In the genomic region with DNA sequence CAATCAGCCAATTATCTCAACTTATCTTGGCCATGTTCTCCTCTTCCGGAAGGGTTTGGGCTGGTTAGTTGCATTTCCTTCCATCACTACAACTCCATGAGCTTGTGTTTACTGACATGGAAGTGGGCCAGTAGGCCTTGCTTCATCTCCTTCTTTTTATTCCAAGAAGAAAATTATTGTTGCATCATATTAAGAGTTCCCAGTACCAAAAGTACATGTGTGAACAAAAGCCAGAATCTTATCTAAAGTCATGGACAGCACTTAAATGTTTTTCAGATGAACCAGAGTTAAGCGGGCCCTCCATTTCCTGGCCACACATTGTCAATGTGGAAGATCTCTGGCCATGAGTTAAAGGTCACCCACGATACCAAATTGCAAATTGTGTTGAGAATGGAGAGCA, we compare ENCODE assay signal across 15 cellular contexts.
DNase-seq lines count a peak whose midpoint lies in the region; ATAC-seq, FAIRE-seq and TF ChIP-seq lines count a peak whose summit lies in the region.
"Had no signal": no experiment of that assay in that cellular context is flagged by ENCODE, and none has a peak within 500 bp of the region (broad histone marks: within the 10 kb centered on the region; RNA-seq: fewer than 3 reads in every experiment).

No MANE protein-coding gene starts in this region.

- H3K4me1 Mint-ChIP-seq in natural killer cell treated with Interleukin-12 subunit alpha and Interleukin-12 subunit beta and Interleukin-15 and Interleukin-18, amount 100 ng/mL, for 72 hours (ENCODE audit: low read depth in 2 of 2), result no peaks in the 10 kb centered on the region
- H3K4me1 Mint-ChIP-seq: activated naive CD8-positive, alpha-beta T cell treated with anti-CD3 and anti-CD28 coated beads for 36 hours; CD4-positive, alpha-beta memory T cell; naive B cell had no signal

- WGBS in right cardiac atrium, result 37% methylated on average over 3 of the region's 3 CpGs

- peak; percentile 85 to 90 for ATAC-seq in right cardiac atrium
- no peak for ATAC-seq in natural killer cell treated with Interleukin-12 subunit alpha and Interleukin-12 subunit beta and Interleukin-15 and Interleukin-18, amount 100 ng/mL, for 72 hours
- no peak for ATAC-seq in HG03095 (IDR thresholded peaks at IDR 0.05; ENCODE audit: unreplicated experiment)

- no peak for FAIRE-seq in HTR-8/SVneo (lab: Jason Lieb, UNC)

- H3K27me3 Mint-ChIP-seq in natural killer cell treated with Interleukin-12 subunit alpha and Interleukin-12 subunit beta and Interleukin-15 and Interleukin-18, amount 100 ng/mL, for 72 hours, result no peaks in the 10 kb centered on the region
- H3K27me3 Mint-ChIP-seq: activated naive CD8-positive, alpha-beta T cell treated with anti-CD3 and anti-CD28 coated beads for 36 hours; CD4-positive, alpha-beta memory T cell; naive B cell had no signal

- peak overlapping the region; percentile 48 for H3K27ac ChIP-seq in brain microvascular endothelial cell
- no peak overlapping the region for H3K27ac ChIP-seq in right cardiac atrium (ENCODE audit: low read length)

- H3K27ac Mint-ChIP-seq in natural killer cell treated with Interleukin-12 subunit alpha and Interleukin-12 subunit beta and Interleukin-15 and Interleukin-18, amount 100 ng/mL, for 72 hours, result no peak overlapping the region
- H3K27ac Mint-ChIP-seq: activated naive CD8-positive, alpha-beta T cell treated with anti-CD3 and anti-CD28 coated beads for 36 hours; CD4-positive, alpha-beta memory T cell; naive B cell had no signal

- in situ Hi-C loops in brain microvascular endothelial cell (cut with HindIII; ENCODE audit: low pct_ligation_motif_present, low sequenced_read_pairs), result no loop called here

- no peaks in the 10 kb centered on the region for H3K27me3 ChIP-seq in brain microvascular endothelial cell (replicated peaks)
- no peaks in the 10 kb centered on the region for H3K27me3 ChIP-seq in right cardiac atrium (ENCODE audit: control insufficient read depth, insufficient read depth)

- intact Hi-C loops in right cardiac atrium (cut with DNase I), result no loop called here

- peak; percentile 11 for DNase-seq in ELR (ENCODE audit: low read depth)
- DNase-seq in brain microvascular endothelial cell, result peak; percentile 64
- DNase-seq in right cardiac atrium, result peak in 2 of 3 donors; percentile 51 to 63
- DNase-seq in stromal cell of bone marrow (ENCODE audit: low read depth), result peak; percentile 86
- DNase-seq in natural killer cell treated with Interleukin-12 subunit alpha and Interleukin-12 subunit beta and Interleukin-15 and Interleukin-18, amount 100 ng/mL, for 72 hours (ENCODE audit: low spot score), result no peak
- DNase-seq in GM19240 (ENCODE audit: insufficient read length, low spot score), result no peak
- no peak for DNase-seq in HTR-8/SVneo (ENCODE audit: insufficient read length, low spot score)
- DNase-seq: activated CD8-positive, alpha-beta memory T cell treated with anti-CD3 and anti-CD28 coated beads, Interleukin-2, amount 50 U/mL, for 4 hours; activated naive CD8-positive, alpha-beta T cell treated with anti-CD3 and anti-CD28 coated beads for 36 hours; CD4-positive, alpha-beta memory T cell; effector CD4-positive, alpha-beta T cell; naive B cell; NCI-H1092 treated with DMSO at 0.1 percent for 48 hours; NCI-H69 had no signal

- no peak overlapping the region for H3K4me3 Mint-ChIP-seq in natural killer cell treated with Interleukin-12 subunit alpha and Interleukin-12 subunit beta and Interleukin-15 and Interleukin-18, amount 100 ng/mL, for 72 hours
- H3K4me3 Mint-ChIP-seq: activated naive CD8-positive, alpha-beta T cell treated with anti-CD3 and anti-CD28 coated beads for 36 hours; CD4-positive, alpha-beta memory T cell; naive B cell had no signal

- no peak for TF ChIP-seq CTCF in brain microvascular endothelial cell (IDR thresholded peaks at IDR 0.05; ENCODE audit: low read depth, low read length, missing control alignments)

- H3K36me3 Mint-ChIP-seq in natural killer cell treated with Interleukin-12 subunit alpha and Interleukin-12 subunit beta and Interleukin-15 and Interleukin-18, amount 100 ng/mL, for 72 hours, result peaks cover 6% of the 10 kb centered on the region
- H3K36me3 Mint-ChIP-seq: activated naive CD8-positive, alpha-beta T cell treated with anti-CD3 and anti-CD28 coated beads for 36 hours; CD4-positive, alpha-beta memory T cell; naive B cell had no signal

- H3K4me3 ChIP-seq in brain microvascular endothelial cell (ENCODE audit: low read depth, low read length) (no peak overlapping the region), right cardiac atrium (ENCODE audit: low read length) (no peak overlapping the region)

- H3K9me3 ChIP-seq in right cardiac atrium (ENCODE audit: control insufficient read depth, low read length), result no peaks in the 10 kb centered on the region

- H3K36me3 ChIP-seq in brain microvascular endothelial cell (replicated peaks), result no peaks in the 10 kb centered on the region

- H3K4me1 ChIP-seq in right cardiac atrium (ENCODE audit: control insufficient read depth, insufficient read depth, low read length), result no peaks in the 10 kb centered on the region

- peaks cover 7% of the 10 kb centered on the region for H3K9me3 Mint-ChIP-seq in natural killer cell treated with Interleukin-12 subunit alpha and Interleukin-12 subunit beta and Interleukin-15 and Interleukin-18, amount 100 ng/mL, for 72 hours

Comparison
In these comparisons a context has a peak if more than half of its experiments do, and no peak if none do; other contexts are left out.
1. DNase-seq: peak in ELR (single experiment), brain microvascular endothelial cell (single experiment), right cardiac atrium (2 of 3) and stromal cell of bone marrow (single experiment); none in natural killer cell treated with Interleukin-12 subunit alpha and Interleukin-12 subunit beta and Interleukin-15 and Interleukin-18, amount 100 ng/mL, for 72 hours (single experiment), GM19240 (single experiment) and HTR-8/SVneo (single experiment).
2. ATAC-seq: peak in right cardiac atrium (2 of 2); none in natural killer cell treated with Interleukin-12 subunit alpha and Interleukin-12 subunit beta and Interleukin-15 and Interleukin-18, amount 100 ng/mL, for 72 hours (0 of 2) and HG03095 (single experiment).